Comparison of ENCODE assay signal across 21 cellular contexts in the genomic region with DNA sequence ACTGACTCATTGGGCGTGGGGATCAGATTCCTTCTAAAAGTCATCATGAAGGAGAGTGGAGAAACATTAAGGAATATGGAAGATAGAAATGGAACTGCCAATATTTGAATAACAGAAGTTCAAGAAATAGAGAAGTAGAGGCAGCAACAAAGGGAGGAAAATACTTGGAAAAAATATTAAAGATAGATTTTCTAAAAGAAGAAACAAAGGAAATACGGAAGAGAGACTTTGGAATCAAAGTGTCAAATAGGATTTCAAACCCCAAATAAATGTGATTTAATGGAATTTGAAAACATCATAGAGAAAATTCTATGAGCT.
DNase-seq lines count a peak whose midpoint lies in the region; ATAC-seq and TF ChIP-seq lines count a peak whose summit lies in the region.
"Had no signal": no experiment of that assay in that cellular context is flagged by ENCODE, and none has a peak within 500 bp of the region (broad histone marks: within the 10 kb centered on the region; RNA-seq: fewer than 3 reads in every experiment).

No MANE protein-coding gene starts in this region.

- no peak overlapping the region for H3K27ac Mint-ChIP-seq in immature natural killer cell
- H3K27ac Mint-ChIP-seq: activated B cell treated with CpG ODN at 0.5 μM for 24 hours; activated T-cell treated with anti-CD3 and anti-CD28 coated beads, Interleukin-2, amount 50 U/mL, for 24 hours; mesothelial cell of epicardium; nephron had no signal

- H2AFZ ChIP-seq in GM23248, result peak overlapping the region; percentile 34

- no peak for TF ChIP-seq POLR2A in transverse colon (IDR thresholded peaks at IDR 0.05)

- H3K4me3 Mint-ChIP-seq in immature natural killer cell, result no peak overlapping the region
- H3K4me3 Mint-ChIP-seq: activated B cell treated with CpG ODN at 0.5 μM for 24 hours; activated T-cell treated with anti-CD3 and anti-CD28 coated beads, Interleukin-2, amount 50 U/mL, for 24 hours; mesothelial cell of epicardium; nephron had no signal

- no peak overlapping the region for H3K9ac ChIP-seq in GM23248

- 51 to 61% methylated on average over 2 of the region's 2 CpGs for WGBS in GM23248 (ENCODE audit: low coverage in 1 of 2, low lambda C conversion rate in 2 of 2, missing lambda C conversion rate in 2 of 2), 2 experiments
- WGBS in transverse colon (ENCODE audit: low coverage in 1 of 2), 2 donors, result 86 to 93% methylated on average over 2 of the region's 2 CpGs

- H3K4me3 ChIP-seq in GM23248, result peak overlapping the region; percentile 8; the same call in 1 of the 2 replicates
- H3K4me3 ChIP-seq in RWPE2 (ENCODE audit: severe bottlenecking), result no peak overlapping the region
- no peak overlapping the region for H3K4me3 ChIP-seq in fibroblast of the aortic adventitia (ENCODE audit: low read depth, low read length)
- H3K4me3 ChIP-seq in transverse colon, result no peak overlapping the region
- H3K4me3 ChIP-seq: dorsolateral prefrontal cortex, Peyer's patch, prostate gland, thyroid gland had no signal

- TF ChIP-seq CTCF in RWPE2 (IDR thresholded peaks at IDR 0.05; ENCODE audit: poor library complexity, severe bottlenecking), result no peak
- no peak for TF ChIP-seq CTCF in fibroblast of the aortic adventitia (IDR thresholded peaks at IDR 0.05; ENCODE audit: insufficient read depth, low read length)
- TF ChIP-seq CTCF in transverse colon (IDR thresholded peaks at IDR 0.05), result no peak

- peak overlapping the region; percentile 30 for H3K4me2 ChIP-seq in GM23248 (ENCODE audit: unreplicated experiment)

- peaks cover 0 to 2% (median 0%) of the 10 kb centered on the region in 3 donors for H3K27me3 Mint-ChIP-seq in immature natural killer cell (ENCODE audit: low read depth in 3 of 3)
- H3K27me3 Mint-ChIP-seq: activated B cell treated with CpG ODN at 0.5 μM for 24 hours; activated T-cell treated with anti-CD3 and anti-CD28 coated beads, Interleukin-2, amount 50 U/mL, for 24 hours had no signal

- H3K27ac ChIP-seq in GM23248 (peak overlapping the region; percentile 42), RWPE2 (ENCODE audit: poor library complexity, severe bottlenecking) (peak overlapping the region; percentile 61), transverse colon (peak overlapping the region; percentile 51 to 77 (median 62))
- H3K27ac ChIP-seq: dorsolateral prefrontal cortex, prostate gland, thyroid gland had no signal

- no peaks in the 10 kb centered on the region for H3K9me3 ChIP-seq in GM23248 (ENCODE audit: low read depth)
- peaks cover 3% of the 10 kb centered on the region for H3K9me3 ChIP-seq in RWPE2 (ENCODE audit: severe bottlenecking)
- H3K9me3 ChIP-seq in transverse colon, result no peaks in the 10 kb centered on the region
- H3K9me3 ChIP-seq: Peyer's patch, prostate gland, thyroid gland had no signal

- no peaks in the 10 kb centered on the region for H3K9me2 ChIP-seq in GM23248 (ENCODE audit: insufficient read depth)

- H3K4me1 ChIP-seq in GM23248 (ENCODE audit: insufficient read depth) (peaks cover 18% of the 10 kb centered on the region), RWPE2 (ENCODE audit: insufficient read depth, poor library complexity, severe bottlenecking) (peaks cover 11% of the 10 kb centered on the region), transverse colon (peaks cover 0 to 19% (median 3%) of the 10 kb centered on the region in 4 donors)
- H3K4me1 ChIP-seq: Peyer's patch, prostate gland, thyroid gland had no signal

- no peaks in the 10 kb centered on the region for H4K20me1 ChIP-seq in GM23248 (ENCODE audit: insufficient read depth)

- ATAC-seq in RWPE2 (ENCODE audit: low read depth) (peak; percentile 80; the same call in 2 of the 3 replicates), HG02973 (IDR thresholded peaks at IDR 0.05; ENCODE audit: unreplicated experiment) (no peak), GM21723 (IDR thresholded peaks at IDR 0.05; ENCODE audit: unreplicated experiment) (no peak)
- ATAC-seq: SK-N-SH treated with all-trans-retinoic acid at 6 μM for 48 hours had no signal

- H3K36me3 ChIP-seq in GM23248 (ENCODE audit: low read depth) (no peaks in the 10 kb centered on the region), RWPE2 (ENCODE audit: low read depth) (no peaks in the 10 kb centered on the region), transverse colon (no peaks in the 10 kb centered on the region)
- H3K36me3 ChIP-seq: Peyer's patch, prostate gland, thyroid gland had no signal

- peaks cover 17% of the 10 kb centered on the region for H3F3A ChIP-seq in GM23248 (ENCODE audit: insufficient read depth)

- H3K36me3 Mint-ChIP-seq in immature natural killer cell, result peaks cover 0 to 3% (median 0%) of the 10 kb centered on the region in 3 donors
- H3K36me3 Mint-ChIP-seq: mesothelial cell of epicardium had no signal

- peaks cover 0 to 21% (median 6%) of the 10 kb centered on the region in 6 donors for H3K9me3 Mint-ChIP-seq in immature natural killer cell

- no peak for TF ChIP-seq EP300 in transverse colon (IDR thresholded peaks at IDR 0.05; ENCODE audit: low read depth)

- H3K79me2 ChIP-seq in GM23248 (ENCODE audit: insufficient read depth), result no peaks in the 10 kb centered on the region

- in situ Hi-C loops in GM23248 (cut with MboI) (no loop called here), transverse colon (cut with MboI; ENCODE audit: low pct_ligation_motif_present in 1 of 4, low pct_unique_long_range_greater_than_20kb in 1 of 4, low sequenced_read_pairs in 3 of 4) (no loop called here)

- DNase-seq in GM23248 (peak; percentile 73), RWPE2 (ENCODE audit: low spot score) (no peak), fibroblast of the aortic adventitia (ENCODE audit: low read depth) (peak; percentile 57), transverse colon (no peak), immature natural killer cell (no peak)
- DNase-seq: activated B cell treated with CpG ODN at 0.5 μM for 24 hours; activated naive CD4-positive, alpha-beta T cell treated with Interleukin-2 at 50 U/mL for 16 hours; activated T-cell treated with anti-CD3 and anti-CD28 coated beads, Interleukin-2, amount 50 U/mL, for 24 hours; amygdala; COR-L47; dorsolateral prefrontal cortex; NCI-H187; stimulated activated naive CD4-positive, alpha-beta T cell treated with Interleukin-2 at 50 U/mL for 16 hours; thyroid gland had no signal

- H3K4me1 Mint-ChIP-seq in immature natural killer cell, result no peaks in the 10 kb centered on the region
- H3K4me1 Mint-ChIP-seq: activated B cell treated with CpG ODN at 0.5 μM for 24 hours, mesothelial cell of epicardium, nephron had no signal

- intact Hi-C loops in transverse colon (cut with DNase I; ENCODE audit: low total_unique reads), result no loop called here

- no peaks in the 10 kb centered on the region for H3K27me3 ChIP-seq in GM23248 (replicated peaks; ENCODE audit: insufficient read depth)
- no peaks in the 10 kb centered on the region for H3K27me3 ChIP-seq in RWPE2 (ENCODE audit: insufficient read depth, poor library complexity, severe bottlenecking)
- no peaks in the 10 kb centered on the region for H3K27me3 ChIP-seq in transverse colon
- H3K27me3 ChIP-seq: dorsolateral prefrontal cortex, Peyer's patch, thyroid gland had no signal

Comparison
In these comparisons a context has a peak if more than half of its experiments do, and no peak if none do; other contexts are left out.
1. DNase-seq: peak in GM23248 (single experiment) and fibroblast of the aortic adventitia (single experiment); none in RWPE2 (single experiment), transverse colon (single experiment) and immature natural killer cell (0 of 3).
2. Peak in every context shown above with its lines, with median percentiles within 50 percentile points of each other: H3K27ac ChIP-seq.